Comparison of ENCODE assay signal across 21 cellular contexts in genomic region chr2:9255416-9255815, GRCh38. TPM values are rescaled to one million over a fixed set of nuclear protein-coding genes. Genes with fewer than 3 reads are reported as not detected.
DNase-seq lines count a peak whose midpoint lies in the region; ATAC-seq, FAIRE-seq and TF ChIP-seq lines count a peak whose summit lies in the region.
"Had no signal": no experiment of that assay in that cellular context is flagged by ENCODE, and none has a peak within 500 bp of the region (broad histone marks: within the 10 kb centered on the region; RNA-seq: fewer than 3 reads in every experiment).

No MANE protein-coding gene starts in this region.

- H4K20me1 ChIP-seq in keratinocyte (ENCODE audit: control insufficient read depth, extremely low read depth, insufficient read depth, low read length), result no peaks in the 10 kb centered on the region

- H3K4me3 ChIP-seq in ACC112 (ENCODE audit: low read depth, low read length) (no peak overlapping the region), WERI-Rb-1 (ENCODE audit: low read depth, low read length) (no peak overlapping the region), keratinocyte (ENCODE audit: control insufficient read depth in 2 of 3, extremely low read depth in 1 of 3, insufficient read depth in 2 of 3, low read depth in 1 of 3, low read length in 3 of 3) (no peak overlapping the region)
- H3K4me3 ChIP-seq: GM23338 had no signal

- H3K9me1 ChIP-seq in keratinocyte (ENCODE audit: control insufficient read depth, extremely low read depth, insufficient read depth, low read length), result no peaks in the 10 kb centered on the region

- H2AFZ ChIP-seq in ACC112 (ENCODE audit: low read length, unreplicated experiment) (no peak overlapping the region), keratinocyte (ENCODE audit: control insufficient read depth, low read length) (no peak overlapping the region)
- H2AFZ ChIP-seq: GM23338 had no signal

- H3K9me3 Mint-ChIP-seq in HFFc6, result no peaks in the 10 kb centered on the region
- no peaks in the 10 kb centered on the region for H3K9me3 Mint-ChIP-seq in natural killer cell
- H3K9me3 Mint-ChIP-seq: CD4-positive, alpha-beta T cell; GM23338 had no signal

- no peak for FAIRE-seq in keratinocyte (lab: Jason Lieb, UNC)
- FAIRE-seq: G401.6 had no signal

- TF ChIP-seq CTCF in HFFc6 (IDR thresholded peaks at IDR 0.05) (no peak), WERI-Rb-1 (IDR thresholded peaks at IDR 0.05; ENCODE audit: low read depth, low read length) (no peak), keratinocyte (optimal IDR thresholded peaks at IDR 0.05 in 1 of 3, IDR thresholded peaks at IDR 0.05 in 1 of 3, conservative IDR thresholded peaks at IDR 0.05 in 1 of 3; ENCODE audit: extremely low read depth in 1 of 3, insufficient read depth in 2 of 3, low read length in 3 of 3) (no peak), natural killer cell (IDR thresholded peaks at IDR 0.05) (no peak)

- H3K4me3 Mint-ChIP-seq in HFFc6, result peak overlapping the region; percentile 22; the same call in 1 of the 2 replicates
- H3K4me3 Mint-ChIP-seq in natural killer cell, result no peak overlapping the region
- H3K4me3 Mint-ChIP-seq: CD4-positive, alpha-beta T cell; GM23338 had no signal

- no peaks in the 10 kb centered on the region for H3K36me3 ChIP-seq in ACC112 (ENCODE audit: insufficient read depth, low read length)
- H3K36me3 ChIP-seq in WERI-Rb-1, result no peaks in the 10 kb centered on the region
- H3K36me3 ChIP-seq in keratinocyte (ENCODE audit: control insufficient read depth in 2 of 2, extremely low read depth in 1 of 2, insufficient read depth in 2 of 2, low read length in 2 of 2), result peaks cover 5 to 9% of the 10 kb centered on the region in 2 experiments

- H3K4me2 ChIP-seq in keratinocyte (ENCODE audit: control insufficient read depth, extremely low read depth, insufficient read depth, low read depth, low read length), result peak overlapping the region; percentile 29

- H3K36me3 Mint-ChIP-seq in HFFc6 (ENCODE audit: low read depth), result peaks cover 14% of the 10 kb centered on the region
- H3K36me3 Mint-ChIP-seq in natural killer cell, result no peaks in the 10 kb centered on the region

- H3K4me1 Mint-ChIP-seq in HFFc6 (ENCODE audit: low read depth) (peaks cover 83% of the 10 kb centered on the region), natural killer cell (peaks cover 0 to 4% of the 10 kb centered on the region in 2 donors)

- no peak for ATAC-seq in GM21825 (IDR thresholded peaks at IDR 0.05; ENCODE audit: unreplicated experiment)
- no peak for ATAC-seq in left colon
- ATAC-seq in natural killer cell, result no peak
- ATAC-seq: GM23338 had no signal

- dilution Hi-C loops in keratinocyte (cut with MboI; ENCODE audit: extremely low pct_ligation_motif_present, low sequenced_read_pairs), result no loop called here

- no peak overlapping the region for H3K9ac ChIP-seq in keratinocyte (ENCODE audit: control insufficient read depth, extremely low read depth, insufficient read depth, low read length)

- H3K4me1 ChIP-seq in ACC112 (ENCODE audit: control insufficient read depth, insufficient read depth, low read length, unreplicated experiment) (peaks cover 69% of the 10 kb centered on the region), keratinocyte (ENCODE audit: control insufficient read depth, extremely low read depth, insufficient read depth, low read length) (peaks cover 49% of the 10 kb centered on the region)

- H3K79me2 ChIP-seq in ACC112 (ENCODE audit: control insufficient read depth, insufficient read depth, low read length, unreplicated experiment) (peaks cover 84% of the 10 kb centered on the region), keratinocyte (ENCODE audit: control insufficient read depth, insufficient read depth, low read length) (peaks cover 89% of the 10 kb centered on the region)

- peak overlapping the region; percentile 63 for H3K27ac Mint-ChIP-seq in HFFc6
- H3K27ac Mint-ChIP-seq in natural killer cell, result no peak overlapping the region
- H3K27ac Mint-ChIP-seq: CD4-positive, alpha-beta T cell; GM23338 had no signal

- no peaks in the 10 kb centered on the region for H3K27me3 ChIP-seq in ACC112 (ENCODE audit: insufficient read depth, low read length)
- H3K27me3 ChIP-seq in WERI-Rb-1 (ENCODE audit: insufficient read depth, low read depth, severe bottlenecking), result no peaks in the 10 kb centered on the region
- H3K27me3 ChIP-seq in keratinocyte (ENCODE audit: control insufficient read depth, extremely low read depth, insufficient read depth, low read length), result no peaks in the 10 kb centered on the region

- H3K9me3 ChIP-seq in WERI-Rb-1 (ENCODE audit: severe bottlenecking) (no peaks in the 10 kb centered on the region), keratinocyte (ENCODE audit: control insufficient read depth, low read depth, low read length) (no peaks in the 10 kb centered on the region)

- peaks cover 2% of the 10 kb centered on the region; the same call in 1 of the 2 replicates for H3K27me3 Mint-ChIP-seq in HFFc6 (ENCODE audit: insufficient read depth)
- peaks cover 0 to 3% of the 10 kb centered on the region in 2 donors for H3K27me3 Mint-ChIP-seq in natural killer cell (ENCODE audit: low read depth in 2 of 2)
- H3K27me3 Mint-ChIP-seq: CD4-positive, alpha-beta T cell had no signal

- H3K27ac ChIP-seq in ACC112 (ENCODE audit: low read depth, low read length) (peak overlapping the region; percentile 80), WERI-Rb-1 (peak overlapping the region; percentile 15), keratinocyte (ENCODE audit: control insufficient read depth, insufficient read depth, low read length) (no peak overlapping the region)

- DNase-seq in HFFc6 (no peak), WERI-Rb-1 (peak; percentile 79), keratinocyte (ENCODE audit: low read depth, low spot score) (no peak), left colon (no peak), natural killer cell (no peak)
- DNase-seq: ACHN; Calu3; CD4-positive, alpha-beta T cell; DMS79; KG1; NCI-H1048; NCI-H1436 treated with DMSO at 0.1 percent for 48 hours; NCI-H2081 treated with DMSO at 0.1 percent for 48 hours; NCI-H2227 treated with DMSO at 0.1 percent for 48 hours; NK-92 treated with Interleukin-12 subunit alpha and Interleukin-12 subunit beta, amount 100 ng/mL, for 24 hours; OCI-M1; RPMI8226 had no signal

- intact Hi-C loops in left colon (cut with DNase I, micrococcal nuclease) (no loop called here), natural killer cell (cut with micrococcal nuclease) (no loop called here)

RNA-seq across cellular contexts. Expression of gene ASAP2, which starts 48.8 kb away (rescaled TPM):
- 10 to 100 TPM; 31.2 to 37.4 (median 34.3) TPM for total RNA-seq in HFFc6 (2021; fragmentation: NEBNext Ultra II Directional; extraction: Animal tissue kit (Norgen Biotek cat#: 25700))
- polyA plus RNA-seq in keratinocyte, result 30.7 to 59.6 TPM (median 54.2 TPM) in 3 replicates
- polyA plus RNA-seq in keratinocyte (2011; ENCODE audit: low read depth), result 44.6 TPM
- polyA plus RNA-seq in keratinocyte (2011; cell fraction: cytosol; rRNA removed), result 37.2 and 58.2 TPM in 2 replicates
- 62.7 and 72.9 TPM in 2 replicates for polyA plus RNA-seq in keratinocyte (2011; cell fraction: nucleus; rRNA removed)
- 21.4 and 42.3 TPM in 2 replicates for polyA plus RNA-seq in keratinocyte (2012; ENCODE audit: low replicate concordance)
- 32.0 to 96.8 TPM (median 59.0 TPM) in 3 replicates for polyA minus RNA-seq in keratinocyte
- polyA minus RNA-seq in keratinocyte (2011; cell fraction: cytosol; rRNA and poly(A)+ RNA removed), result 34.7 TPM
- polyA minus RNA-seq in keratinocyte (2011; cell fraction: nucleus; rRNA and poly(A)+ RNA removed), result 47.7 and 89.0 TPM in 2 replicates
- total RNA-seq in left colon (10 to 100 TPM; 63.8 to 71.0 TPM), natural killer cell (1 to 10 TPM in 1 of 3 donors, under 1 TPM in 2; 0.20 to 1.8 (median 0.60) TPM)

Comparison
In these comparisons a context has a peak if more than half of its experiments do, and no peak if none do; other contexts are left out.
1. RNA of gene ASAP2, which starts 48.8 kb away (total RNA-seq): 63.8 to 71.0 TPM in left colon and 31.2 to 37.4 TPM in HFFc6; 0.20 to 1.8 TPM in natural killer cell; every median in the first group is over 10 times any median in the second.